ENCODE assay signal across 9 cellular contexts in the genomic region with DNA sequence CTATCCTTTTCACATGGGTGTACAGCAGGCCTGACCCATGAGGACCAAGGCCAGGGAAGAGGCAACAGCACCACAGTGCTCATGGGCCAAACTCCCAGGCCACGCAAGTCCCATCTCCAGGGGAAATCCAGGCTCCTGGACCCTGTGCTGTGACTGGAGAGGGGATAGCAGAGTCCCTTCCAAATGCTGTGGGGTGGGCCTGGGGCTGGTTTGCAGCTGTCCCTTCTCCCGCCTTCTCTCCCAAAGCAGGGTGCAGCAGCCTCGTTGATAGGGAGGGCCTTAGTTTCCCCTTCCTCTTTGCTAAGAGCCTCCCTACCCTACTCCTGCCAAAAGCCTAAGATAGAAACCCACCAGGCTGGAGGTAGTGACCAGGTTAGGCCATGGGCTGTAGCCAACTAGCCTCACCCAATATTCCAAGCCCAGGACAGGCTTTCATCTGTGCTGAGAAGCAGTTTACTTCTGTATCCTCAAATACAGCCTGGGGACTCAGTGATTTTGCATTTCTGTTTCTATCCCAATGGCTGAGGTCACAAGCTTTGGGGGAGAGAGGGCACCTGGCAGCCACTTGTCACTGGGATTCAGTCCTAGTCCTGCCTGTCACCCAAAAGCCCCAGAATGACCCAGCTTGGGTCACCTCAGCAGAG. TPM values are rescaled to one million over a fixed set of nuclear protein-coding genes. Genes with fewer than 3 reads are reported as not detected.
DNase-seq lines count a peak whose midpoint lies in the region; ATAC-seq and TF ChIP-seq lines count a peak whose summit lies in the region.
"Had no signal": no experiment of that assay in that cellular context is flagged by ENCODE, and none has a peak within 500 bp of the region (broad histone marks: within the 10 kb centered on the region; RNA-seq: fewer than 3 reads in every experiment).

No MANE protein-coding gene starts in this region.

- intact Hi-C loops in colonic mucosa (cut with DNase I): no loop called here

- H2AFZ ChIP-seq in Karpas-422 (ENCODE audit: low read length): no peak overlapping the region

- no peak overlapping the region for H3K27ac ChIP-seq in BLaER1
- peak overlapping the region; percentile 89 for H3K27ac ChIP-seq in Karpas-422 (ENCODE audit: low read length)
- peak overlapping the region; percentile 81 for H3K27ac ChIP-seq in colonic mucosa

- H3K4me2 ChIP-seq in BLaER1: peak overlapping the region; percentile 94
- H3K4me2 ChIP-seq in Karpas-422 (ENCODE audit: low read depth, low read length, poor library complexity, severe bottlenecking): peak overlapping the region; percentile 99

- H3K9me3 ChIP-seq in BLaER1 (no peaks in the 10 kb centered on the region), Karpas-422 (ENCODE audit: low read length) (no peaks in the 10 kb centered on the region), colonic mucosa (no peaks in the 10 kb centered on the region)

- H3K4me1 Mint-ChIP-seq in natural killer cell treated with Interleukin-12 subunit alpha and Interleukin-12 subunit beta and Interleukin-15 and Interleukin-18, amount 100 ng/mL, for 72 hours (ENCODE audit: low read depth in 2 of 2): peaks cover 30 to 33% of the 10 kb centered on the region in 2 donors

- ATAC-seq in natural killer cell treated with Interleukin-12 subunit alpha and Interleukin-12 subunit beta and Interleukin-15 and Interleukin-18, amount 100 ng/mL, for 72 hours: no peak
- no peak for ATAC-seq in GM19397 (IDR thresholded peaks at IDR 0.05; ENCODE audit: unreplicated experiment)

- H3K4me1 ChIP-seq in BLaER1: peaks cover 66% of the 10 kb centered on the region
- peaks cover 42% of the 10 kb centered on the region for H3K4me1 ChIP-seq in Karpas-422 (ENCODE audit: low read length)
- H3K4me1 ChIP-seq in colonic mucosa: peaks cover 14% of the 10 kb centered on the region

- H3K4me3 Mint-ChIP-seq in natural killer cell treated with Interleukin-12 subunit alpha and Interleukin-12 subunit beta and Interleukin-15 and Interleukin-18, amount 100 ng/mL, for 72 hours: peak overlapping the region; percentile 79

- no peaks in the 10 kb centered on the region for H3K27me3 Mint-ChIP-seq in natural killer cell treated with Interleukin-12 subunit alpha and Interleukin-12 subunit beta and Interleukin-15 and Interleukin-18, amount 100 ng/mL, for 72 hours

- H3K9me3 Mint-ChIP-seq in natural killer cell treated with Interleukin-12 subunit alpha and Interleukin-12 subunit beta and Interleukin-15 and Interleukin-18, amount 100 ng/mL, for 72 hours: no peaks in the 10 kb centered on the region

- H3K36me3 ChIP-seq in BLaER1: peaks cover 6% of the 10 kb centered on the region; the same call in 1 of the 2 replicates
- H3K36me3 ChIP-seq in Karpas-422 (ENCODE audit: insufficient read depth, low read length): peaks cover 23% of the 10 kb centered on the region
- no peaks in the 10 kb centered on the region for H3K36me3 ChIP-seq in colonic mucosa

- peaks cover 23% of the 10 kb centered on the region for H3K27me3 ChIP-seq in BLaER1
- no peaks in the 10 kb centered on the region for H3K27me3 ChIP-seq in Karpas-422 (ENCODE audit: low read length)
- no peaks in the 10 kb centered on the region for H3K27me3 ChIP-seq in colonic mucosa

- H3K36me3 Mint-ChIP-seq in natural killer cell treated with Interleukin-12 subunit alpha and Interleukin-12 subunit beta and Interleukin-15 and Interleukin-18, amount 100 ng/mL, for 72 hours: no peaks in the 10 kb centered on the region

- H4K20me1 ChIP-seq in BLaER1: peaks cover 25% of the 10 kb centered on the region; the same call in 1 of the 2 replicates
- H4K20me1 ChIP-seq in Karpas-422 (ENCODE audit: insufficient read depth, low read depth, low read length): peaks cover 28% of the 10 kb centered on the region

- H3K79me2 ChIP-seq in Karpas-422 (ENCODE audit: low read length): peaks cover 36% of the 10 kb centered on the region

- H3K9me2 ChIP-seq in Karpas-422 (replicated peaks; ENCODE audit: insufficient read depth, low read length): no peaks in the 10 kb centered on the region

- peak overlapping the region; percentile 62 to 86 for H3K27ac Mint-ChIP-seq in natural killer cell treated with Interleukin-12 subunit alpha and Interleukin-12 subunit beta and Interleukin-15 and Interleukin-18, amount 100 ng/mL, for 72 hours

- H3K9ac ChIP-seq in BLaER1 (no peak overlapping the region), Karpas-422 (ENCODE audit: low read length) (peak overlapping the region; percentile 99), colonic mucosa (ENCODE audit: low read depth in 2 of 2, low read length in 2 of 2) (peak overlapping the region; percentile 80 to 95)

- DNase-seq in Karpas-422: peak; percentile 66
- DNase-seq in colonic mucosa: no peak
- DNase-seq in natural killer cell treated with Interleukin-12 subunit alpha and Interleukin-12 subunit beta and Interleukin-15 and Interleukin-18, amount 100 ng/mL, for 72 hours (ENCODE audit: low spot score): no peak
- DNase-seq in NCI-H187 treated with DMSO at 0.1 percent for 48 hours (lab: John Stamatoyannopoulos, UW): no peak
- no peak for DNase-seq in NCI-H1930 (lab: John Stamatoyannopoulos, UW)
- DNase-seq in GM19240 (ENCODE audit: insufficient read length, low spot score): no peak

- H3K4me3 ChIP-seq in BLaER1: peak overlapping the region; percentile 66; the same call in 1 of the 2 replicates
- peak overlapping the region; percentile 97 for H3K4me3 ChIP-seq in Karpas-422 (ENCODE audit: low read length)
- H3K4me3 ChIP-seq in colonic mucosa: peak overlapping the region; percentile 89

- no peak for TF ChIP-seq CTCF in colonic mucosa (IDR thresholded peaks at IDR 0.05)

RNA-seq across cellular contexts. Expression of a gene that starts 1.4 kb away (rescaled TPM):
- total RNA-seq in Karpas-422 (2014; rRNA removed; shearing (Covaris generic); ENCODE audit: low replicate concordance): 111 and 215 TPM in 2 replicates
- 100 to 1,000 TPM; 274 to 303 TPM for total RNA-seq in colonic mucosa
- total RNA-seq in natural killer cell treated with Interleukin-12 subunit alpha and Interleukin-12 subunit beta and Interleukin-15 and Interleukin-18, amount 100 ng/mL, for 72 hours: 10 to 100 TPM; 19.2 to 32.8 TPM

RNA-seq across cellular contexts. Expression of a gene that starts 13.6 kb away (rescaled TPM):
- not detected in 2 replicates for total RNA-seq in Karpas-422 (2014; rRNA removed; shearing (Covaris generic); ENCODE audit: low replicate concordance)
- total RNA-seq in colonic mucosa: not detected
- total RNA-seq in natural killer cell treated with Interleukin-12 subunit alpha and Interleukin-12 subunit beta and Interleukin-15 and Interleukin-18, amount 100 ng/mL, for 72 hours: not detected
- total RNA-seq: HT1080 had no signal

RNA-seq across cellular contexts. Expression of a gene that starts 24.6 kb away (rescaled TPM):
- 51.3 and 57.5 TPM in 2 replicates for total RNA-seq in Karpas-422 (2014; rRNA removed; shearing (Covaris generic); ENCODE audit: low replicate concordance)
- 10 to 100 TPM; 47.1 to 64.4 TPM for total RNA-seq in colonic mucosa
- 100 to 1,000 TPM in 1 of 2 donors, 10 to 100 TPM in 1; 89.1 to 106 TPM for total RNA-seq in natural killer cell treated with Interleukin-12 subunit alpha and Interleukin-12 subunit beta and Interleukin-15 and Interleukin-18, amount 100 ng/mL, for 72 hours

RNA-seq across cellular contexts. Expression of a gene that starts 26.5 kb away (rescaled TPM):
- 47.0 and 78.9 TPM in 2 replicates for total RNA-seq in Karpas-422 (2014; rRNA removed; shearing (Covaris generic); ENCODE audit: low replicate concordance)
- total RNA-seq in colonic mucosa: 10 to 100 TPM; 75.0 to 94.1 TPM
- total RNA-seq in natural killer cell treated with Interleukin-12 subunit alpha and Interleukin-12 subunit beta and Interleukin-15 and Interleukin-18, amount 100 ng/mL, for 72 hours: 10 to 100 TPM; 62.2 to 72.3 TPM

RNA-seq across cellular contexts. Expression of a gene that starts 36.9 kb away (rescaled TPM):
- 104 and 271 TPM in 2 replicates for total RNA-seq in Karpas-422 (2014; rRNA removed; shearing (Covaris generic); ENCODE audit: low replicate concordance)
- total RNA-seq in colonic mucosa: 100 to 1,000 TPM; 138 to 141 TPM
- 10 to 100 TPM; 82.8 to 89.0 TPM for total RNA-seq in natural killer cell treated with Interleukin-12 subunit alpha and Interleukin-12 subunit beta and Interleukin-15 and Interleukin-18, amount 100 ng/mL, for 72 hours
